ENCODE assay signal across 23 cellular contexts in genomic region chr6:74805841-74806696, GRCh38.
DNase-seq lines count a peak whose midpoint lies in the region; ATAC-seq and TF ChIP-seq lines count a peak whose summit lies in the region.
"Had no signal": no experiment of that assay in that cellular context is flagged by ENCODE, and none has a peak within 500 bp of the region (broad histone marks: within the 10 kb centered on the region; RNA-seq: fewer than 3 reads in every experiment).

No MANE protein-coding gene starts in this region.

- no peaks in the 10 kb centered on the region for H3K36me3 ChIP-seq in left ventricle myocardium inferior
- H3K36me3 ChIP-seq: ascending aorta, left lung, upper lobe of right lung had no signal

- peak overlapping the region; percentile 70 for H3K27ac ChIP-seq in left ventricle myocardium inferior (replicated peaks)
- H3K27ac ChIP-seq: ascending aorta, left lung, upper lobe of right lung had no signal

- in situ Hi-C loops in astrocyte of the spinal cord (cut with HindIII; ENCODE audit: low sequenced_read_pairs): no loop called here

- TF ChIP-seq CTCF in astrocyte of the spinal cord (IDR thresholded peaks at IDR 0.05; ENCODE audit: low read depth, low read length): no peak
- no peak for TF ChIP-seq CTCF in left ventricle myocardium inferior (IDR thresholded peaks at IDR 0.05; ENCODE audit: borderline replicate concordance)
- TF ChIP-seq CTCF in glutamatergic neuron (IDR thresholded peaks at IDR 0.05; ENCODE audit: partially characterized antibody, unreplicated experiment): no peak

- no peaks in the 10 kb centered on the region for H3K27me3 ChIP-seq in left ventricle myocardium inferior (ENCODE audit: low read depth)
- H3K27me3 ChIP-seq: ascending aorta, left lung, upper lobe of right lung had no signal

- no peaks in the 10 kb centered on the region for H3K4me1 ChIP-seq in left ventricle myocardium inferior
- H3K4me1 ChIP-seq: ascending aorta, left lung, upper lobe of right lung had no signal

- H3K4me3 ChIP-seq in astrocyte of the spinal cord (ENCODE audit: low read depth, low read length) (no peak overlapping the region), left ventricle myocardium inferior (peak overlapping the region; percentile 28)
- H3K4me3 ChIP-seq: ascending aorta, left lung, upper lobe of right lung had no signal

- intact Hi-C loops in left ventricle myocardium inferior (cut with micrococcal nuclease): no loop called here
- intact Hi-C loops in sciatic nerve (cut with DNase I): no loop called here
- intact Hi-C loops in posterior vena cava (cut with DNase I): no loop called here

- DNase-seq in GM03348 (ENCODE audit: low spot score) (peak; percentile 30), astrocyte of the spinal cord (ENCODE audit: low read depth, low spot score) (peak; percentile 38), left ventricle myocardium inferior (no peak), sciatic nerve (ENCODE audit: low spot score) (no peak), NCI-H748 treated with DMSO at 0.1 percent for 48 hours (lab: John Stamatoyannopoulos, UW) (no peak), glutamatergic neuron (no peak), NCI-H2227 treated with DMSO at 0.1 percent for 48 hours (lab: John Stamatoyannopoulos, UW) (no peak), posterior vena cava (ENCODE audit: low spot score) (no peak)
- DNase-seq: activated CD4-positive, alpha-beta T cell treated with anti-CD3 and anti-CD28 coated beads for 36 hours; activated naive CD4-positive, alpha-beta T cell treated with anti-CD3 and anti-CD28 coated beads for 36 hours; activated T-cell treated with anti-CD3 and anti-CD28 coated beads, Interleukin-2, amount 50 U/mL, for 4 hours; cerebellar nuclear complex; COR-L47; erythroblast; left lung; NCI-H1105 treated with DMSO at 0.1 percent for 48 hours; NCI-H2081 treated with DMSO at 0.1 percent for 48 hours; stimulated activated CD4-positive, alpha-beta T cell treated with anti-CD3 and anti-CD28 coated beads, Interleukin-12 subunit alpha, Interleukin-12 subunit beta, amount 100 ng/mL, for 4 hours; stimulated activated naive CD8-positive, alpha-beta T cell treated with anti-CD3 and anti-CD28 coated beads, Interleukin-15, amount 100 ng/mL, for 72 hours; T-helper 17 cell; upper lobe of right lung had no signal

- H3K9me3 ChIP-seq in left ventricle myocardium inferior (replicated peaks): peaks cover 15% of the 10 kb centered on the region
- H3K9me3 ChIP-seq: ascending aorta, upper lobe of right lung had no signal

- no peaks in the 10 kb centered on the region for H3K4me1 Mint-ChIP-seq in glutamatergic neuron (ENCODE audit: low read depth, unreplicated experiment)
- H3K4me1 Mint-ChIP-seq: activated CD4-positive, alpha-beta T cell treated with anti-CD3 and anti-CD28 coated beads for 36 hours; stimulated activated naive CD8-positive, alpha-beta T cell treated with anti-CD3 and anti-CD28 coated beads, Interleukin-15, amount 100 ng/mL, for 72 hours; T-helper 17 cell had no signal

- H3K27ac Mint-ChIP-seq in glutamatergic neuron (ENCODE audit: unreplicated experiment): no peak overlapping the region
- H3K27ac Mint-ChIP-seq: activated CD4-positive, alpha-beta T cell treated with anti-CD3 and anti-CD28 coated beads for 36 hours; activated naive CD4-positive, alpha-beta T cell treated with anti-CD3 and anti-CD28 coated beads for 36 hours; stimulated activated naive CD8-positive, alpha-beta T cell treated with anti-CD3 and anti-CD28 coated beads, Interleukin-15, amount 100 ng/mL, for 72 hours; T-helper 17 cell had no signal

- no peaks in the 10 kb centered on the region for H3K9me3 Mint-ChIP-seq in glutamatergic neuron (ENCODE audit: unreplicated experiment)
- H3K9me3 Mint-ChIP-seq: activated T-cell treated with anti-CD3 and anti-CD28 coated beads, Interleukin-2, amount 50 U/mL, for 4 hours had no signal

- H3K36me3 Mint-ChIP-seq in glutamatergic neuron (ENCODE audit: unreplicated experiment): no peaks in the 10 kb centered on the region

- no peak overlapping the region for H3K4me3 Mint-ChIP-seq in glutamatergic neuron (ENCODE audit: unreplicated experiment)
- H3K4me3 Mint-ChIP-seq: activated CD4-positive, alpha-beta T cell treated with anti-CD3 and anti-CD28 coated beads for 36 hours; activated naive CD4-positive, alpha-beta T cell treated with anti-CD3 and anti-CD28 coated beads for 36 hours; activated T-cell treated with anti-CD3 and anti-CD28 coated beads, Interleukin-2, amount 50 U/mL, for 4 hours; stimulated activated naive CD8-positive, alpha-beta T cell treated with anti-CD3 and anti-CD28 coated beads, Interleukin-15, amount 100 ng/mL, for 72 hours; T-helper 17 cell had no signal

- ATAC-seq in sciatic nerve: peak; percentile 93
- ATAC-seq: activated CD4-positive, alpha-beta T cell treated with anti-CD3 and anti-CD28 coated beads for 36 hours; activated T-cell treated with anti-CD3 and anti-CD28 coated beads, Interleukin-2, amount 50 U/mL, for 4 hours; HepG2; left lung; stimulated activated naive CD8-positive, alpha-beta T cell treated with anti-CD3 and anti-CD28 coated beads, Interleukin-15, amount 100 ng/mL, for 72 hours; T-helper 17 cell; upper lobe of right lung had no signal

- H3K27me3 Mint-ChIP-seq in glutamatergic neuron (ENCODE audit: unreplicated experiment): no peaks in the 10 kb centered on the region
- H3K27me3 Mint-ChIP-seq: activated CD4-positive, alpha-beta T cell treated with anti-CD3 and anti-CD28 coated beads for 36 hours; stimulated activated naive CD8-positive, alpha-beta T cell treated with anti-CD3 and anti-CD28 coated beads, Interleukin-15, amount 100 ng/mL, for 72 hours; T-helper 17 cell had no signal

Comparison
In these comparisons a context has a peak if more than half of its experiments do, and no peak if none do; other contexts are left out.
1. DNase-seq: peak in GM03348 (single experiment) and astrocyte of the spinal cord (single experiment); none in left ventricle myocardium inferior (single experiment), sciatic nerve (single experiment), NCI-H748 treated with DMSO at 0.1 percent for 48 hours (single experiment), glutamatergic neuron (single experiment), NCI-H2227 treated with DMSO at 0.1 percent for 48 hours (single experiment) and posterior vena cava (single experiment).